Comparison of ENCODE assay signal across 9 cellular contexts in genomic region chr11:119585038-119585666, GRCh38.
DNase-seq lines count a peak whose midpoint lies in the region; ATAC-seq, FAIRE-seq and TF ChIP-seq lines count a peak whose summit lies in the region.
"Had no signal": no experiment of that assay in that cellular context is flagged by ENCODE, and none has a peak within 500 bp of the region (broad histone marks: within the 10 kb centered on the region; RNA-seq: fewer than 3 reads in every experiment).

No MANE protein-coding gene starts in this region.

- H4K20me1 ChIP-seq in GM23248 (ENCODE audit: insufficient read depth), result no peaks in the 10 kb centered on the region

- TF ChIP-seq POLR2A in Peyer's patch (IDR thresholded peaks at IDR 0.05), result no peak

- no peaks in the 10 kb centered on the region for H3K9me3 Mint-ChIP-seq in natural killer cell

- no peaks in the 10 kb centered on the region for H3K79me2 ChIP-seq in GM23248 (ENCODE audit: insufficient read depth)

- H3K27me3 Mint-ChIP-seq in natural killer cell (ENCODE audit: low read depth in 2 of 2), result peaks cover 34 to 39% of the 10 kb centered on the region in 2 donors

- ATAC-seq in natural killer cell, result no peak

- FAIRE-seq in urothelium cell line (lab: Jason Lieb, UNC), result no peak
- FAIRE-seq: colon had no signal

- H3K4me2 ChIP-seq in GM23248 (ENCODE audit: unreplicated experiment), result peak overlapping the region; percentile 96

- H3K36me3 ChIP-seq in GM23248 (ENCODE audit: low read depth) (no peaks in the 10 kb centered on the region), Peyer's patch (no peaks in the 10 kb centered on the region), rectal smooth muscle tissue (ENCODE audit: control insufficient read depth, insufficient read depth, low read length) (no peaks in the 10 kb centered on the region)

- H3K36me3 Mint-ChIP-seq in natural killer cell, result no peaks in the 10 kb centered on the region

- DNase-seq in GM23248, result peak; percentile 10
- peak in 1 of 3 donors; percentile 40 for DNase-seq in Peyer's patch
- DNase-seq in glomerular visceral epithelial cell (ENCODE audit: extremely low spot score), result peak; percentile 4
- no peak for DNase-seq in natural killer cell
- DNase-seq in hippocampal formation (lab: John Stamatoyannopoulos, UW), result no peak
- no peak for DNase-seq in urothelium cell line (ENCODE audit: low spot score)
- no peak for DNase-seq in OCI-M1 (lab: John Stamatoyannopoulos, UW)

- no peak overlapping the region for H3K4me3 Mint-ChIP-seq in natural killer cell

- TF ChIP-seq CTCF in Peyer's patch (IDR thresholded peaks at IDR 0.05), result no peak
- TF ChIP-seq CTCF in natural killer cell (IDR thresholded peaks at IDR 0.05), result no peak

- 24 to 33% methylated on average over 27 to 37 of the region's 38 CpGs for WGBS in GM23248 (ENCODE audit: low coverage in 1 of 2, low lambda C conversion rate in 2 of 2, missing lambda C conversion rate in 2 of 2), 2 experiments

- no peak overlapping the region for H3K27ac ChIP-seq in GM23248
- no peak overlapping the region for H3K27ac ChIP-seq in Peyer's patch
- H3K27ac ChIP-seq in rectal smooth muscle tissue (ENCODE audit: low read depth, low read length), result no peak overlapping the region

- H2AFZ ChIP-seq in GM23248, result peak overlapping the region; percentile 82

- H3K9ac ChIP-seq in GM23248 (peak overlapping the region; percentile 56; the same call in 1 of the 2 replicates), rectal smooth muscle tissue (ENCODE audit: low read length) (no peak overlapping the region)

- H3K9me3 ChIP-seq in GM23248 (ENCODE audit: low read depth) (no peaks in the 10 kb centered on the region), Peyer's patch (no peaks in the 10 kb centered on the region)

- H3K4me1 Mint-ChIP-seq in natural killer cell, result peaks cover 0 to 7% of the 10 kb centered on the region in 2 donors

- H3K27me3 ChIP-seq in GM23248 (replicated peaks; ENCODE audit: insufficient read depth) (peaks cover 11% of the 10 kb centered on the region; the same call in 1 of the 2 replicates), Peyer's patch (peaks cover 0 to 7% of the 10 kb centered on the region in 2 donors), rectal smooth muscle tissue (ENCODE audit: control insufficient read depth, insufficient read depth, low read length) (peaks cover 4% of the 10 kb centered on the region)

- no peak overlapping the region for H3K27ac Mint-ChIP-seq in natural killer cell

- intact Hi-C loops in natural killer cell (cut with micrococcal nuclease), result no loop called here

- in situ Hi-C loops in GM23248 (cut with MboI), result no loop called here

- H3K9me2 ChIP-seq in GM23248 (ENCODE audit: insufficient read depth), result no peaks in the 10 kb centered on the region

- H3K4me3 ChIP-seq in GM23248 (peak overlapping the region; percentile 70), Peyer's patch (peak overlapping the region; percentile 13 to 47 (median 28)), rectal smooth muscle tissue (ENCODE audit: low read length) (peak overlapping the region; percentile 58)

- H3K4me1 ChIP-seq in GM23248 (ENCODE audit: insufficient read depth) (0 out of 2 replicates have a peak, but pooled peaks cover 5% of the 10 kb centered on the region), Peyer's patch (peaks cover 0 to 15% (median 3%) of the 10 kb centered on the region in 4 donors), rectal smooth muscle tissue (ENCODE audit: control insufficient read depth, insufficient read depth, low read length) (peaks cover 7% of the 10 kb centered on the region)

- H3F3A ChIP-seq in GM23248 (ENCODE audit: insufficient read depth), result no peaks in the 10 kb centered on the region; the same call in 1 of the 2 replicates

Comparison
In these comparisons a context has a peak if more than half of its experiments do, and no peak if none do; other contexts are left out.
1. DNase-seq: peak in GM23248 (single experiment) and glomerular visceral epithelial cell (single experiment); none in natural killer cell (single experiment), hippocampal formation (0 of 2), urothelium cell line (single experiment) and OCI-M1 (single experiment).
2. Peak in every context shown above with its lines, with median percentiles within 50 percentile points of each other: H3K4me3 ChIP-seq.